In the genomic region with DNA sequence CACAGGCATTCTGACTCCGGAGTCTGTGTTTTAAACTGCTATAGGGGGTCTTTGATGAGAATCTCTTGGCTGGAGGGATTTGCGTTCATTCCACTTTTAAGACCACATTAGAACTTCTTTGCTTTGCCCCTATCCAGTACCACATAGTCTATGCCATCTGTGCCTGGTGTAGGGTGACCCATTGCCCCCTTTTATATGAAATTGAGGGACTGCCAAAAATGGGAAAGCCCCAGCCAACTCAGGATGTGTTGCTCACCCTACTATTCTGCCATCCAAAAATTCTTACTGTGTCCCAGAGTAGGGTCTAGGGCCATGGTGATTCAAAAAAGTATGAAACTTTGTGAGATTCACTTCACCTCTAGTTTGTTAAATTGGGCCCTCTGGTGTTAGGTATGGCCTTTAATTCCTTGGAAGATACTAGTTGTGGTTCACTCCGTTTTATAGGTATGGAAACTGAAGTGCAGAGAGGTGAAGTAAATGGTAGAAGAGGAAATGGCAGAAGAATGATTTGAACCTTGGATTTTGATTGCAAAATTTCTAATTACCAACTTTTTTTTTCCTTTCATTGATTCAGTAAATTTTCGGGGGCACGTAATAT, we compare ENCODE assay signal across 9 cellular contexts. TPM values are rescaled to one million over a fixed set of nuclear protein-coding genes. Genes with fewer than 3 reads are reported as not detected.
DNase-seq lines count a peak whose midpoint lies in the region; TF ChIP-seq lines count a peak whose summit lies in the region.
"Had no signal": no experiment of that assay in that cellular context is flagged by ENCODE, and none has a peak within 500 bp of the region (broad histone marks: within the 10 kb centered on the region; RNA-seq: fewer than 3 reads in every experiment).

No MANE protein-coding gene starts in this region.

- no peak for TF ChIP-seq CTCF in SU-DHL-6 (IDR thresholded peaks at IDR 0.05; ENCODE audit: insufficient read depth, low read length, poor library complexity, severe bottlenecking)
- no peak for TF ChIP-seq CTCF in fibroblast of the aortic adventitia (IDR thresholded peaks at IDR 0.05; ENCODE audit: insufficient read depth, low read length)

- H3K9me3 ChIP-seq in SU-DHL-6 (ENCODE audit: insufficient read depth, low read length), result no peaks in the 10 kb centered on the region

- H3K9me2 ChIP-seq in SU-DHL-6 (replicated peaks; ENCODE audit: insufficient read depth, low read length), result no peaks in the 10 kb centered on the region

- H3K4me2 ChIP-seq in SU-DHL-6 (ENCODE audit: low read depth, low read length, poor library complexity, severe bottlenecking), result peak overlapping the region; percentile 81

- peak overlapping the region; percentile 77 for H3K9ac ChIP-seq in SU-DHL-6 (ENCODE audit: low read length)

- no peak overlapping the region for H2AFZ ChIP-seq in SU-DHL-6 (ENCODE audit: low read depth, low read length, severe bottlenecking)

- H3K79me2 ChIP-seq in SU-DHL-6 (ENCODE audit: insufficient read depth, low read length), result no peaks in the 10 kb centered on the region

- H3F3A ChIP-seq in SU-DHL-6 (ENCODE audit: insufficient read depth), result no peaks in the 10 kb centered on the region

- no peaks in the 10 kb centered on the region for H3K27me3 ChIP-seq in H7 (ENCODE audit: control insufficient read depth, insufficient read depth, low read length)
- no peaks in the 10 kb centered on the region for H3K27me3 ChIP-seq in SU-DHL-6 (ENCODE audit: low read length)

- DNase-seq in H7, result peak; percentile 20
- no peak for DNase-seq in fibroblast of the aortic adventitia (ENCODE audit: low read depth)
- DNase-seq in skeletal muscle cell (ENCODE audit: low read depth), result no peak
- no peak for DNase-seq in T1000 (lab: John Stamatoyannopoulos, UW)
- DNase-seq in G401 (ENCODE audit: low spot score), result no peak
- DNase-seq in activated effector memory CD4-positive, alpha-beta T cell treated with anti-CD3 and anti-CD28 coated beads, Interleukin-2, amount 50 U/mL, for 16 hours, result no peak
- no peak for DNase-seq in NCI-H2081 treated with DMSO at 0.1 percent for 48 hours (lab: John Stamatoyannopoulos, UW)
- DNase-seq: NCI-H1105 had no signal

- in situ Hi-C loops in G401 (cut with HindIII; ENCODE audit: low sequenced_read_pairs), result no loop called here

- H4K20me1 ChIP-seq in SU-DHL-6 (ENCODE audit: low read depth, low read length), result no peaks in the 10 kb centered on the region

- no peak overlapping the region for H3K27ac ChIP-seq in SU-DHL-6 (ENCODE audit: low read depth, low read length)

- H3K4me3 ChIP-seq in H7 (ENCODE audit: insufficient read depth, low read depth, low read length) (peak overlapping the region; percentile 8; the same call in 1 of the 2 replicates), SU-DHL-6 (ENCODE audit: insufficient read depth, low read length, poor library complexity, severe bottlenecking) (peak overlapping the region; percentile 73), fibroblast of the aortic adventitia (ENCODE audit: low read depth, low read length) (peak overlapping the region; percentile 97), skeletal muscle cell (ENCODE audit: low read depth, low read length) (peak overlapping the region; percentile 82)

- H3K36me3 ChIP-seq in H7 (replicated peaks; ENCODE audit: control insufficient read depth, insufficient read depth, low read length) (peaks cover 2% of the 10 kb centered on the region), SU-DHL-6 (ENCODE audit: low read length) (no peaks in the 10 kb centered on the region)

RNA-seq across cellular contexts. Expression of a gene that starts 1.4 kb away (rescaled TPM):
- total RNA-seq in H7 (2014; rRNA removed; shearing (Covaris generic)), result 64.5 and 111 TPM in 2 replicates
- 149 and 1,207 TPM in 2 replicates for total RNA-seq in fibroblast of the aortic adventitia (ENCODE audit: low replicate concordance)
- 182 and 257 TPM in 2 replicates for total RNA-seq in G401 (2014; rRNA removed; shearing (Covaris generic))

RNA-seq across cellular contexts. Expression of a gene that starts 35.5 kb away (rescaled TPM):
- 0.03 and 0.74 TPM in 2 replicates for total RNA-seq in H7 (2014; rRNA removed; shearing (Covaris generic))
- 0.98 TPM in 1 of 2 replicates, not detected in the other for total RNA-seq in fibroblast of the aortic adventitia (ENCODE audit: low replicate concordance)
- total RNA-seq in G401 (2014; rRNA removed; shearing (Covaris generic)), result 0.27 TPM in 1 of 2 replicates, not detected in the other

Comparison
In these comparisons a context has a peak if more than half of its experiments do, and no peak if none do; other contexts are left out.
1. H3K4me3 ChIP-seq: peak in every context shown above with its lines; median percentile 97 in fibroblast of the aortic adventitia; 82 in skeletal muscle cell; 73 in SU-DHL-6; 8 in H7.